26 cellular contexts compared by ENCODE assay signal in genomic region chr9:134298000-134298399, GRCh38. TPM values are rescaled to one million over a fixed set of nuclear protein-coding genes. Genes with fewer than 3 reads are reported as not detected.
A peak's percentile ranks its signal among the peaks of the same experiment; 100 is the strongest.
DNase-seq lines count a peak whose midpoint lies in the region; ATAC-seq, FAIRE-seq and TF ChIP-seq lines count a peak whose summit lies in the region.
"Had no signal": no experiment of that assay in that cellular context is flagged by ENCODE, and none has a peak within 500 bp of the region (broad histone marks: within the 10 kb centered on the region; RNA-seq: fewer than 3 reads in every experiment).

No MANE protein-coding gene starts in this region.

- TF ChIP-seq CTCF in HEK293 (tag by site-specific recombination; IDR thresholded peaks at IDR 0.05) (no peak), K562 (IDR thresholded peaks at IDR 0.05 in 2 of 3, conservative IDR thresholded peaks at IDR 0.05 in 1 of 3; ENCODE audit: insufficient read depth in 2 of 3, low read depth in 1 of 3, low read length in 3 of 3) (no peak)

- H3K27me3 ChIP-seq in K562 (ENCODE audit: control insufficient read depth in 2 of 2, insufficient read depth in 2 of 2, low read length in 2 of 2): peaks cover 34 to 77% of the 10 kb centered on the region in 2 experiments
- H3K27me3 ChIP-seq in neuronal stem cell (ENCODE audit: control insufficient read depth in 3 of 3, insufficient read depth in 3 of 3, low read depth in 1 of 3, low read length in 3 of 3): peaks cover 0 to 26% (median 2%) of the 10 kb centered on the region in 3 experiments
- peaks cover 32% of the 10 kb centered on the region for H3K27me3 ChIP-seq in SJCRH30
- H3K27me3 ChIP-seq: BE2C, BLaER1 had no signal

- peak overlapping the region; percentile 43 for H4K8ac ChIP-seq in neuronal stem cell (ENCODE audit: low read depth, low read length)

- no peaks in the 10 kb centered on the region for H3K79me1 ChIP-seq in neuronal stem cell (ENCODE audit: low read depth, low read length)

- no peak for TF ChIP-seq POLR2A in K562 (conservative IDR thresholded peaks at IDR 0.05)

- CTCF ChIA-PET in HEK293 (lab: Yijun Ruan, JAX) (no interaction called here), K562 (lab: Yijun Ruan, JAX; ENCODE audit: low intra/inter-chr PET ratio) (no interaction called here)

- POLR2A ChIA-PET in HEK293 (lab: Yijun Ruan, JAX) (no interaction called here), K562 (lab: Yijun Ruan, JAX) (no interaction called here)

- H3K9ac ChIP-seq in K562 (ENCODE audit: insufficient read depth in 1 of 2, low read depth in 2 of 2, low read length in 2 of 2) (no peak overlapping the region), neuronal stem cell (ENCODE audit: low read depth, low read length, poor library complexity) (no peak overlapping the region)
- H3K9ac ChIP-seq: BLaER1 had no signal

- ATAC-seq in K562: no peak
- no peak for ATAC-seq in HG02981 (IDR thresholded peaks at IDR 0.05; ENCODE audit: unreplicated experiment)
- ATAC-seq: GM12878 had no signal

- H3K14ac ChIP-seq in neuronal stem cell (ENCODE audit: low read length): no peak overlapping the region

- no peak overlapping the region for H3K27ac ChIP-seq in HEK293 (ENCODE audit: extremely low read depth, low read depth, low read length)
- no peak overlapping the region for H3K27ac ChIP-seq in K562 (ENCODE audit: extremely low read depth, low read depth, low read length)
- H3K27ac ChIP-seq in neuronal stem cell (replicated peaks; ENCODE audit: low read length): no peak overlapping the region
- no peak overlapping the region for H3K27ac ChIP-seq in SJCRH30
- H3K27ac ChIP-seq: BLaER1 had no signal

- intact Hi-C loops in K562 (cut with micrococcal nuclease): no loop called here

- 7% methylated on average over 6 of the region's 6 CpGs for WGBS in K562 (ENCODE audit: insufficient coverage, low coverage, missing lambda C conversion rate)
- WGBS in neuronal stem cell (ENCODE audit: extremely low coverage in 2 of 2, insufficient read length in 2 of 2, insufficient replicate concordance in 1 of 2), 2 donors: no CpG with 5 or more reads among the region's 6 CpGs

- no peaks in the 10 kb centered on the region for H3K4me1 ChIP-seq in HEK293 (ENCODE audit: control insufficient read depth, insufficient read depth, low read length)
- peaks cover 0 to 15% of the 10 kb centered on the region in 2 experiments; a peak in 1 of 5 replicates for H3K4me1 ChIP-seq in K562 (replicated peaks in 1 of 2; ENCODE audit: control insufficient read depth in 2 of 2, insufficient read depth in 2 of 2, low read length in 2 of 2)
- peaks cover 10 to 29% of the 10 kb centered on the region in 2 donors for H3K4me1 ChIP-seq in neuronal stem cell (ENCODE audit: control insufficient read depth in 2 of 2, insufficient read depth in 1 of 2, low read depth in 1 of 2, low read length in 2 of 2)
- no peaks in the 10 kb centered on the region for H3K4me1 ChIP-seq in SJCRH30

- no peak for DNase-seq in K562 (ENCODE audit: extremely low read depth in 1 of 4, low spot score in 3 of 4)
- DNase-seq in neuronal stem cell (ENCODE audit: low spot score): no peak
- no peak for DNase-seq in NCI-H1436 treated with DMSO at 0.1 percent for 48 hours (lab: John Stamatoyannopoulos, UW)
- DNase-seq in SJCRH30: no peak
- DNase-seq: 8988T; ACHN; BE2C; C1 segment of cervical spinal cord; CD4-positive, alpha-beta memory T cell; CD4-positive, CD25-positive, alpha-beta regulatory T cell; CD8-positive, alpha-beta memory T cell; COR-L47; DMS 273 treated with DMSO at 0.1 percent for 48 hours; DMS153; DMS53; DMS79; DND-41; EL; GDM1 had no signal

- FAIRE-seq in K562 (lab: Jason Lieb, UNC): no peak
- FAIRE-seq: A204.1, GM12878, GM12892, GM18507 had no signal

- no TSS peak for BruUV-seq in K562 (replicated peaks; lab: Mats Ljungman, UMichigan)

- peak overlapping the region; percentile 61 for H2AK5ac ChIP-seq in neuronal stem cell (ENCODE audit: low read depth, low read length)

- TF ChIP-seq EP300 in K562 (IDR thresholded peaks at IDR 0.05; ENCODE audit: low read length): no peak

- H3K23ac ChIP-seq in neuronal stem cell (ENCODE audit: low read depth, low read length, poor library complexity): no peak overlapping the region

- H3K79me2 ChIP-seq in K562 (ENCODE audit: control insufficient read depth, insufficient read depth, low read length): no peaks in the 10 kb centered on the region

- H4K20me1 ChIP-seq in K562 (replicated peaks; ENCODE audit: control insufficient read depth, insufficient read depth, low read length): peaks cover 22% of the 10 kb centered on the region
- H4K20me1 ChIP-seq: BLaER1 had no signal

- no peak overlapping the region for H3K4me2 ChIP-seq in K562 (ENCODE audit: insufficient read depth, low read length)
- H3K4me2 ChIP-seq in neuronal stem cell (ENCODE audit: insufficient read depth, low read length, poor library complexity, severe bottlenecking): no peak overlapping the region
- H3K4me2 ChIP-seq: BLaER1 had no signal

- TF ChIP-seq RAD21 in K562 (CRISPR knock-in tag; conservative IDR thresholded peaks at IDR 0.05 in 1 of 2, IDR thresholded peaks at IDR 0.05 in 1 of 2): no peak

- H4K91ac ChIP-seq in neuronal stem cell (ENCODE audit: low read depth, low read length, poor library complexity): no peak overlapping the region

- H2AFZ ChIP-seq in K562 (ENCODE audit: low read depth, low read length) (no peak overlapping the region), neuronal stem cell (ENCODE audit: low read length) (no peak overlapping the region)

- H3K4me3 ChIP-seq in HEK293 (ENCODE audit: low read depth, low read length) (no peak overlapping the region), K562 (no peak overlapping the region), neuronal stem cell (ENCODE audit: low read length in 2 of 2) (no peak overlapping the region), SJCRH30 (no peak overlapping the region)
- H3K4me3 ChIP-seq: BLaER1, GM12878 had no signal

- no peak overlapping the region for H2BK15ac ChIP-seq in neuronal stem cell (ENCODE audit: low read length)

- H2BK12ac ChIP-seq in neuronal stem cell (ENCODE audit: low read length): no peak overlapping the region

- no peak overlapping the region for H3K4ac ChIP-seq in neuronal stem cell (ENCODE audit: low read length)

- in situ Hi-C loops in K562 (cut with MboI): no loop called here

- H3K36me3 ChIP-seq in HEK293 (ENCODE audit: control insufficient read depth in 2 of 2, insufficient read depth in 1 of 2, low read length in 2 of 2) (no peaks in the 10 kb centered on the region), K562 (ENCODE audit: control insufficient read depth, insufficient read depth, low read length) (no peaks in the 10 kb centered on the region), neuronal stem cell (replicated peaks in 1 of 2; ENCODE audit: control insufficient read depth in 2 of 2, insufficient read depth in 2 of 2, low read length in 2 of 2) (no peaks in the 10 kb centered on the region), SJCRH30 (no peaks in the 10 kb centered on the region)
- H3K36me3 ChIP-seq: BE2C, BLaER1 had no signal

- no peak overlapping the region for H3K18ac ChIP-seq in neuronal stem cell (ENCODE audit: low read length)

- no peak overlapping the region for H2BK5ac ChIP-seq in neuronal stem cell (ENCODE audit: low read length)

- H2BK120ac ChIP-seq in neuronal stem cell (ENCODE audit: low read depth, low read length): no peak overlapping the region

- H3K9me3 ChIP-seq in HEK293 (ENCODE audit: control insufficient read depth, insufficient read depth, low read depth, low read length) (no peaks in the 10 kb centered on the region), K562 (replicated peaks; ENCODE audit: control insufficient read depth, insufficient read depth, low read depth, low read length) (no peaks in the 10 kb centered on the region), neuronal stem cell (replicated peaks in 1 of 2; ENCODE audit: control insufficient read depth in 2 of 2, insufficient read depth in 1 of 2, low read depth in 1 of 2, low read length in 2 of 2) (peaks cover 0 to 2% of the 10 kb centered on the region in 2 donors), SJCRH30 (replicated peaks) (no peaks in the 10 kb centered on the region)
- H3K9me3 ChIP-seq: BE2C had no signal

- H3K9me1 ChIP-seq in K562 (ENCODE audit: control insufficient read depth, insufficient read depth, low read length): no peaks in the 10 kb centered on the region

TF ChIP-seq in HEK293, 187 proteins besides CTCF, POLR2A, EP300 and RAD21:
- TF ChIP-seq ZNF146 (tag by site-specific recombination; IDR thresholded peaks at IDR 0.05) (peak; percentile 87), ZNF747 (tag by site-specific recombination; IDR thresholded peaks at IDR 0.05) (no peak)

TF ChIP-seq in K562, 482 proteins besides CTCF, POLR2A, EP300 and RAD21 (continues in another document):
- TF ChIP-seq ZNF146 (CRISPR knock-in tag; IDR thresholded peaks at IDR 0.05; ENCODE audit: unreplicated experiment): peak; percentile 68

RNA-seq across cellular contexts. Expression of gene RXRA, which starts 28.3 kb away (rescaled TPM):
- 9.2 and 26.3 TPM in 2 replicates for total RNA-seq in K562 (2011; cell fraction: chromatin; rRNA removed; ENCODE audit: low replicate concordance)
- total RNA-seq in K562 (2011; cell fraction: nucleolus; rRNA removed): 12.6 and 15.3 TPM in 2 replicates
- 9.4 and 10.3 TPM in 2 replicates for total RNA-seq in K562 (2011; cell fraction: nucleoplasm; rRNA removed)
- 9.6 and 11.0 TPM in 2 replicates for total RNA-seq in K562 (2014; rRNA removed)
- 1.5 and 1.8 TPM in 2 replicates for total RNA-seq in K562 (2014; rRNA removed; fragmentation: Illumina TruSeq; extraction: Trizol)
- total RNA-seq in K562 (2015; rRNA removed; fragmentation: Illumina TruSeq; extraction: Trizol): 4.2 and 5.7 TPM in 2 replicates
- 21.4 and 23.6 TPM in 2 replicates for total RNA-seq in K562 (2021)
- polyA plus RNA-seq in K562 (2011; rRNA removed): 4.0 and 4.6 TPM in 2 replicates
- 8.4 and 14.0 TPM in 2 replicates for polyA plus RNA-seq in K562 (2011; cell fraction: cytosol; rRNA removed)
- polyA plus RNA-seq in K562 (2011; cell fraction: nucleus; rRNA removed): 7.8 and 14.2 TPM in 2 replicates
- polyA plus RNA-seq in K562 (2012): 13.9 and 14.6 TPM in 2 replicates
- 5.2 and 14.5 TPM in 2 replicates for polyA plus RNA-seq in K562 (2014; fragmentation: Illumina TruSeq; extraction: Trizol)
- polyA plus RNA-seq in K562 (2014; fragmentation: Nextera tagmentation; extraction: Ambion mirVana): under 1 TPM; 0.35 to 0.56 TPM
- 6.8 and 14.8 TPM in 2 replicates for polyA plus RNA-seq in K562 (2014; rRNA removed)
- polyA minus RNA-seq in K562 (2011; rRNA and poly(A)+ RNA removed): 2.2 and 4.3 TPM in 2 replicates
- 13.6 and 24.3 TPM in 2 replicates for polyA minus RNA-seq in K562 (2011; cell fraction: cytosol; rRNA and poly(A)+ RNA removed)
- 6.7 and 8.4 TPM in 2 replicates for polyA minus RNA-seq in K562 (2011; cell fraction: nucleus; rRNA and poly(A)+ RNA removed)
- polyA plus RNA-seq in neuronal stem cell (2013, experiment 1 of 2): 36.1 TPM
- polyA plus RNA-seq in neuronal stem cell (2013, experiment 2 of 2): 36.3 TPM
- 37.0 and 39.1 TPM in 2 replicates for total RNA-seq in SJCRH30 (2014; rRNA removed; shearing (Covaris generic))

Comparison
In these comparisons a context has a peak if more than half of its experiments do, and no peak if none do; other contexts are left out.
1. Of the 44 proteins assayed by ChIP-seq in both K562 and HEK293: peak only in K562: none; only in HEK293: none; in both: ZNF146; in neither: 43.